1 cellular context compared by ENCODE assay signal in the genomic region with DNA sequence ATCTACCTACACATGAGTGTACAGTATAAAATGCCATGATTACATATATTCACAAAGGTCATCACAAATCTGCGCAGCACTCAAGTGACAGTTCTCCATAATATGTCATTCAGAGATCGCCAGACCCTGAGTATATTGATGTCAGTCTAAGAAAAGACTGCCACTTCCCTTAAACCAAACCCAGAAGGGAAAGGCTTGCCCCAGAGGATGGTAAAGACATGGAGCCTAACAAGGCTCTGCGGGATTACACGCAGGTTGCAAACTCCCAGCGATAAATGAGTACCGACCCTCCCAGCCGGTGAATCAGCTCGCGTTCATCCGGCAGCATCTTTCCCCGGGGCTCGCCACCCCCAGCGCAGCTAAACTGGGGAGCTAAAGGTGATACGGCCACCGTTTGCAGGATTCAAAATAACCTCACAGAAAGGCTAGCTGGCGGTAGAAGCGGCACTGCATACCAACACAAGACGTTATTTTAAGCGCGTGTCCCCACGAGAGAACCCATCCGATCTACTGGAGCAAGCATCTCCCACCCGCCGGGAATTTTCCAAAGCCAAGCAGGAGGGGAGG.
TF ChIP-seq lines count a peak whose summit lies in the region.

No MANE protein-coding gene starts in this region.

TF ChIP-seq in H1, 55 proteins besides CTCF, POLR2A, EP300 and RAD21:
- TF ChIP-seq CTBP2 (IDR thresholded peaks at IDR 0.05; ENCODE audit: borderline replicate concordance, insufficient read depth, insufficient read length, low read length): peak; percentile 17
- no peak for TF ChIP-seq SIRT6 (IDR thresholded peaks at IDR 0.05; ENCODE audit: low read length)
- no peak for TF ChIP-seq ATF2 (IDR thresholded peaks at IDR 0.05; ENCODE audit: low read length)
- TF ChIP-seq TBP (IDR thresholded peaks at IDR 0.05; ENCODE audit: low read depth, low read length): no peak
- no peak for TF ChIP-seq ZNF274 (IDR thresholded peaks at IDR 0.05; ENCODE audit: borderline replicate concordance, extremely low read depth, low read length)
- TF ChIP-seq TEAD4 (IDR thresholded peaks at IDR 0.05; ENCODE audit: low read depth, low read length): no peak; the same call in 1 of the 2 replicates
- no peak for TF ChIP-seq SRF (IDR thresholded peaks at IDR 0.05; ENCODE audit: low read depth, low read length)
- TF ChIP-seq KDM4A (IDR thresholded peaks at IDR 0.05; ENCODE audit: low read depth, low read length, severe bottlenecking): peak; percentile 92
- TF ChIP-seq BCL11A (IDR thresholded peaks at IDR 0.05; ENCODE audit: low read depth in 2 of 2, low read length in 2 of 2): no peak
- TF ChIP-seq TAF1 (IDR thresholded peaks at IDR 0.05; ENCODE audit: low read depth, low read length): no peak
